Comparison of ENCODE assay signal across 11 cellular contexts in the genomic region with DNA sequence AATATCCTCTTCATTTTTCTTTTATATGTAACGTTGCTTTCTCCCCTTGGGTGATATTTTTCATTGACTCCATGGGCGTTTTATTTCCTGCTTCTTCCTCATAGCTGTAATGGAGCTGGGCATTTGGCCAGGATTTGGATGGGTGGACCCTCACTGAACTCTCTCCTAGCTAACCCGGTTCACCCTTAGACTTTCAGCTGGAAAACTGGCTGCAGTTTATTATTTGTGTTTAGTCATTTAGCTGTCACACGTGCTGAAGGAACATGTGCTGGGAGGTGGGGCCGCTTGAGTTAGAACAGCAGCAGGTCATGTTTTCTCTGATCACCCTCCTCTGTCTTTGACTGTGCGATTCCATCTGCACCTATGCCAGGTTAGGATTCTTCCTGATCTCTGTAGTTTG.
DNase-seq lines count a peak whose midpoint lies in the region; ATAC-seq and TF ChIP-seq lines count a peak whose summit lies in the region.
"Had no signal": no experiment of that assay in that cellular context is flagged by ENCODE, and none has a peak within 500 bp of the region (broad histone marks: within the 10 kb centered on the region; RNA-seq: fewer than 3 reads in every experiment).

No MANE protein-coding gene starts in this region.

- in situ Hi-C loops in astrocyte of the spinal cord (cut with HindIII; ENCODE audit: low sequenced_read_pairs), result no loop called here

- intact Hi-C loops in Right ventricle myocardium superior (cut with DNase I) (no loop called here), Right ventricle myocardium inferior (cut with DNase I) (no loop called here), lower leg skin (cut with DNase I; ENCODE audit: low total_unique reads) (no loop called here)

- ATAC-seq in Right ventricle myocardium superior (ENCODE audit: poor library complexity), result peak; percentile 51
- no peak for ATAC-seq in Right ventricle myocardium inferior
- no peak for ATAC-seq in HG02798 (IDR thresholded peaks at IDR 0.05; ENCODE audit: poor library complexity, unreplicated experiment)
- ATAC-seq: activated naive CD8-positive, alpha-beta T cell treated with anti-CD3 and anti-CD28 coated beads, Interleukin-2, amount 50 U/mL, for 24 hours had no signal

- DNase-seq in Right ventricle myocardium superior (peak; percentile 54), Right ventricle myocardium inferior (ENCODE audit: missing footprints) (no peak), astrocyte of the spinal cord (ENCODE audit: low read depth, low spot score) (peak; percentile 31), lower leg skin (ENCODE audit: low spot score in 2 of 2) (peak; percentile 31 to 87), MV-4-11 (lab: John Stamatoyannopoulos, UW) (no peak), NCI-H510A (lab: John Stamatoyannopoulos, UW) (no peak), NCI-H774 (lab: John Stamatoyannopoulos, UW) (no peak)
- DNase-seq: activated naive CD8-positive, alpha-beta T cell treated with anti-CD3 and anti-CD28 coated beads, Interleukin-2, amount 50 U/mL, for 24 hours; NCI-H446 treated with DMSO at 0.1 percent for 48 hours; stimulated activated CD8-positive, alpha-beta memory T cell treated with anti-CD3 and anti-CD28 coated beads, Interleukin-4, amount 100 ng/mL, for 48 hours had no signal

- no peak for TF ChIP-seq POLR2A in lower leg skin (IDR thresholded peaks at IDR 0.05)

- H3K4me3 ChIP-seq in astrocyte of the spinal cord (ENCODE audit: low read depth, low read length), result no peak overlapping the region
- H3K4me3 ChIP-seq in lower leg skin (ENCODE audit: low read depth, poor library complexity, severe bottlenecking), result no peak overlapping the region

- 16 to 23% methylated on average over 6 of the region's 6 CpGs for WGBS in lower leg skin, 2 donors

- no peak for TF ChIP-seq CTCF in astrocyte of the spinal cord (IDR thresholded peaks at IDR 0.05; ENCODE audit: low read depth, low read length)
- TF ChIP-seq CTCF in lower leg skin (IDR thresholded peaks at IDR 0.05), result no peak

Comparison
In these comparisons a context has a peak if more than half of its experiments do, and no peak if none do; other contexts are left out.
1. DNase-seq: peak in Right ventricle myocardium superior (single experiment), astrocyte of the spinal cord (single experiment) and lower leg skin (2 of 2); none in Right ventricle myocardium inferior (single experiment), MV-4-11 (single experiment), NCI-H510A (single experiment) and NCI-H774 (single experiment).